ENCODE assay signal across 8 cellular contexts in genomic region chr16:85169333-85170065, GRCh38. TPM values are rescaled to one million over a fixed set of nuclear protein-coding genes. Genes with fewer than 3 reads are reported as not detected.
DNase-seq lines count a peak whose midpoint lies in the region; ATAC-seq and TF ChIP-seq lines count a peak whose summit lies in the region.

No MANE protein-coding gene starts in this region.

- TF ChIP-seq CTCF in BJ (IDR thresholded peaks at IDR 0.05; ENCODE audit: insufficient read depth, low read depth, low read length), result no peak
- no peak for TF ChIP-seq CTCF in endodermal cell (conservative IDR thresholded peaks at IDR 0.05)
- TF ChIP-seq CTCF in neural progenitor cell (IDR thresholded peaks at IDR 0.05), result no peak

- H3K9me3 ChIP-seq in endodermal cell (ENCODE audit: control insufficient read depth, low read length), result no peaks in the 10 kb centered on the region
- H3K9me3 ChIP-seq in neural progenitor cell (ENCODE audit: low read depth), result no peaks in the 10 kb centered on the region

- H3K27me3 Mint-ChIP-seq in endodermal cell (ENCODE audit: insufficient read depth), result peaks cover 19% of the 10 kb centered on the region
- peaks cover 40% of the 10 kb centered on the region for H3K27me3 Mint-ChIP-seq in neural progenitor cell (ENCODE audit: insufficient read depth, low read depth)

- POLR2A ChIA-PET in BJ (lab: Charles Lee), result interaction anchor here (0.8 kb wide), 1 partner anchor 29 kb away, joined by 3 read pairs; no protein-coding TSS in a partner anchor

- no peak for DNase-seq in BJ (ENCODE audit: low read depth)
- DNase-seq in HuH-7.5 (ENCODE audit: low spot score), result peak; percentile 66
- DNase-seq in endodermal cell, result peak; percentile 74
- DNase-seq in neural progenitor cell (ENCODE audit: low spot score), result peak; percentile 71
- DNase-seq in NCI-H2081 treated with DMSO at 0.1 percent for 48 hours (lab: John Stamatoyannopoulos, UW), result no peak
- DNase-seq in OCI-M2 (lab: John Stamatoyannopoulos, UW; ENCODE audit: unreplicated experiment), result no peak

- H3K27ac ChIP-seq in endodermal cell (ENCODE audit: low read depth, low read length) (no peak overlapping the region), neural progenitor cell (no peak overlapping the region)

- H3K4me3 ChIP-seq in BJ (ENCODE audit: low read depth, low read length), result peak overlapping the region; percentile 43
- H3K4me3 ChIP-seq in endodermal cell (ENCODE audit: low read length), result peak overlapping the region; percentile 40
- peak overlapping the region; percentile 59 for H3K4me3 ChIP-seq in neural progenitor cell

- ATAC-seq in GM19351 (IDR thresholded peaks at IDR 0.05; ENCODE audit: unreplicated experiment), result no peak
- ATAC-seq in GM19395 (IDR thresholded peaks at IDR 0.05; ENCODE audit: unreplicated experiment), result no peak

- peaks cover 44% of the 10 kb centered on the region for H4K20me1 ChIP-seq in neural progenitor cell (ENCODE audit: low read depth)

- H3K4me2 ChIP-seq in neural progenitor cell, result peak overlapping the region; percentile 94

- H3K4me1 ChIP-seq in endodermal cell (ENCODE audit: control insufficient read depth, insufficient read depth, low read length), result peaks cover 7% of the 10 kb centered on the region
- H3K4me1 ChIP-seq in neural progenitor cell, result peaks cover 29% of the 10 kb centered on the region

- H2AFZ ChIP-seq in neural progenitor cell (replicated peaks), result peak overlapping the region; percentile 22

- peaks cover 14% of the 10 kb centered on the region for H3K79me2 ChIP-seq in neural progenitor cell (ENCODE audit: low read depth)

- H3K36me3 ChIP-seq in BJ (ENCODE audit: control insufficient read depth, insufficient read depth, low read length) (no peaks in the 10 kb centered on the region), endodermal cell (ENCODE audit: control insufficient read depth, insufficient read depth, low read length) (no peaks in the 10 kb centered on the region), neural progenitor cell (no peaks in the 10 kb centered on the region)

- peaks cover 4% of the 10 kb centered on the region for H3K36me3 Mint-ChIP-seq in endodermal cell (ENCODE audit: low read depth)
- peaks cover 4% of the 10 kb centered on the region for H3K36me3 Mint-ChIP-seq in neural progenitor cell

- H3K4me3 Mint-ChIP-seq in endodermal cell (peak overlapping the region; percentile 26), neural progenitor cell (no peak overlapping the region)

- H3K27ac Mint-ChIP-seq in endodermal cell (no peak overlapping the region), neural progenitor cell (no peak overlapping the region)

- H3K27me3 ChIP-seq in BJ (ENCODE audit: control insufficient read depth, insufficient read depth, low read length) (no peaks in the 10 kb centered on the region), endodermal cell (ENCODE audit: control insufficient read depth, insufficient read depth, low read length, poor library complexity, severe bottlenecking) (peaks cover 13% of the 10 kb centered on the region), neural progenitor cell (peaks cover 27% of the 10 kb centered on the region)

- no peak overlapping the region for H3K9ac ChIP-seq in endodermal cell (ENCODE audit: extremely low read depth, low read length, poor library complexity, severe bottlenecking)
- H3K9ac ChIP-seq in neural progenitor cell, result no peak overlapping the region

- peaks cover 15% of the 10 kb centered on the region for H3F3A ChIP-seq in neural progenitor cell (ENCODE audit: low read depth)

- 0 to 1% methylated on average over 12 to 125 of the region's 125 CpGs for WGBS in endodermal cell (ENCODE audit: insufficient coverage in 1 of 2, insufficient read length in 1 of 2), 2 experiments

- H3K9me3 Mint-ChIP-seq in endodermal cell (no peaks in the 10 kb centered on the region), neural progenitor cell (no peaks in the 10 kb centered on the region)

- peaks cover 41% of the 10 kb centered on the region for H3K4me1 Mint-ChIP-seq in endodermal cell
- peaks cover 62% of the 10 kb centered on the region for H3K4me1 Mint-ChIP-seq in neural progenitor cell

- CTCF ChIA-PET in BJ (lab: Yijun Ruan, JAX), result interaction anchor here (0.9 kb wide), 2 partner anchors 14 to 43 kb away, joined by 3 read pairs; no protein-coding TSS in a partner anchor

RNA-seq across cellular contexts. Expression of gene CIBAR2, which starts 57.2 kb away (rescaled TPM):
- polyA plus RNA-seq in BJ (2011; rRNA removed), result 0.05 TPM in 1 of 2 replicates, not detected in the other
- not detected in 2 replicates for polyA minus RNA-seq in BJ (2011; rRNA and poly(A)+ RNA removed)
- total RNA-seq in endodermal cell (not detected), neural progenitor cell (ENCODE audit: low replicate concordance) (0.43 TPM in 1 of 2 replicates, not detected in the other)
- 0.25 TPM for polyA plus RNA-seq in endodermal cell (2013, experiment 1 of 2)
- not detected for polyA plus RNA-seq in endodermal cell (2013, experiment 2 of 2)

Comparison
In these comparisons a context has a peak if more than half of its experiments do, and no peak if none do; other contexts are left out.
1. DNase-seq: peak in HuH-7.5 (single experiment), endodermal cell (single experiment) and neural progenitor cell (single experiment); none in BJ (single experiment), NCI-H2081 treated with DMSO at 0.1 percent for 48 hours (single experiment) and OCI-M2 (single experiment).
2. Peak in every context shown above with its lines, with median percentiles within 50 percentile points of each other: H3K4me3 ChIP-seq.